Comparison of ENCODE assay signal across 8 cellular contexts in the genomic region with DNA sequence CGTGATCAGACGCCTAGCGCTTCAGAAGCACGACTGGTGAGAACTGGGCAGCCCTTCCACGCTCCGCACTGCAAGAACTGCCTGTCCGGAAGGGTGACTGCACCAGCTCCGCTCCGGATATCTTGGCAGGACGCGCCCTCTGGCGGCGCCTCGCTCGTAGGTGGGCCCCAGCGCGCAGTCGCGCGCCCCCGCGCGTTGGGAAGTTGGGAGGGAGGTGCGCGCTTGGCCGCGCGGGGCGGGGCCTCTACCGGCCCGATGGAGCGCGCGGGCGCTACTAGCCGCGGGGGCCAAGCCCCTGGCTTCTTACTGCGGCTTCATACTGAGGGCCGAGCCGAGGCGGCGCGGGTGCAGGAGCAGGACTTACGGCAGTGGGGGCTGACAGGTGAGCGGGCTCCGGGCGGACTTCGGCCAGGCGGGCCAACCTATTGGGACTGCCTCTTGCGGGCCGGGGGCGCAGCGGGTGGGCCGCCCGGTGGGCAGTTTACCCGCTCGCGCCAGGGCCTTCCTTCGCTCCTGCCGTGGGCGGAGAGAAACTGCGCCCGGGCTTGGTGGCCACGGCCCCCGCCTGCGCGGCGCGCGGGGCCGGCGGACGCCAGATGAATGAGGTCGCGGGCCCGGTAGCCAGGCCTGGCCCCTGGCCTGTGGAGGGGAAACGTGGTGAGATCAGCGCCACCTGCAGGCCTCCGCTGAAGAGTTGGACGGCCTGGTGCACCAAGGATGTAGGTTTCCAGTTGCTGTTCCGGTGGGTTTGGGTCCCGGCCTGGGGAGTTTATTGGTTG. TPM values are rescaled to one million over a fixed set of nuclear protein-coding genes. Genes with fewer than 3 reads are reported as not detected.
DNase-seq lines count a peak whose midpoint lies in the region; ATAC-seq and TF ChIP-seq lines count a peak whose summit lies in the region.

A gene (plus strand): TSS at position 236 of the 779 bp plus-strand sequence. CDS start 20 bp downstream, at position 256.

- H3K9me2 ChIP-seq in GM23248 (ENCODE audit: insufficient read depth), result no peaks in the 10 kb centered on the region

- H3F3A ChIP-seq in GM23248 (ENCODE audit: insufficient read depth), result peaks cover 12% of the 10 kb centered on the region; the same call in 1 of the 2 replicates

- POLR2A ChIA-PET in naive thymus-derived CD8-positive, alpha-beta T cell (lab: Charles Lee), result interaction anchor here (1.2 to 3.1 kb wide), 5 partner anchors 18 to 158 kb away, joined by 3 to 28 read pairs (median 7); a partner anchor contains a TSS

- H4K20me1 ChIP-seq in GM23248 (ENCODE audit: insufficient read depth) (no peaks in the 10 kb centered on the region), fibroblast of lung (ENCODE audit: control insufficient read depth, extremely low read depth, insufficient read depth, low read length) (no peaks in the 10 kb centered on the region)

- peak within 1 kb of the TSS; percentile 89 for H3K27ac ChIP-seq in GM23248
- peak within 1 kb of the TSS; percentile 92 for H3K27ac ChIP-seq in fibroblast of lung (ENCODE audit: insufficient read depth, low read length)

- no peaks in the 10 kb centered on the region for H3K27me3 Mint-ChIP-seq in activated T-helper 1 cell treated with anti-CD3 and anti-CD28 coated beads, Interleukin-12 subunit alpha, Interleukin-12 subunit beta, Interleukin-2, Interleukin-4 antibody, amounts not matched to agents 30 ng/mL and 10 ng/mL and 1 ng/mL, durations not matched to agents 14 hours and 24 hours and 36 hours (ENCODE audit: insufficient read depth)
- peaks cover 0 to 5% (median 3%) of the 10 kb centered on the region in 5 donors for H3K27me3 Mint-ChIP-seq in naive thymus-derived CD8-positive, alpha-beta T cell

- H3K9me3 ChIP-seq in GM23248 (ENCODE audit: low read depth) (no peaks in the 10 kb centered on the region), fibroblast of lung (ENCODE audit: control insufficient read depth, insufficient read depth, low read depth, low read length) (no peaks in the 10 kb centered on the region)

- peak within 1 kb of the TSS; percentile 100 for H3K4me2 ChIP-seq in GM23248 (ENCODE audit: unreplicated experiment)
- peak within 1 kb of the TSS; percentile 94 for H3K4me2 ChIP-seq in fibroblast of lung (ENCODE audit: extremely low read depth, insufficient read depth, low read length)

- peaks cover 44% of the 10 kb centered on the region for H3K4me1 Mint-ChIP-seq in activated T-helper 1 cell treated with anti-CD3 and anti-CD28 coated beads, Interleukin-12 subunit alpha, Interleukin-12 subunit beta, Interleukin-2, Interleukin-4 antibody, amounts not matched to agents 30 ng/mL and 10 ng/mL and 1 ng/mL, durations not matched to agents 14 hours and 24 hours and 36 hours (ENCODE audit: low read depth)
- peaks cover 21 to 44% (median 38%) of the 10 kb centered on the region in 4 donors for H3K4me1 Mint-ChIP-seq in naive thymus-derived CD8-positive, alpha-beta T cell

- peak; percentile 71 to 84 for TF ChIP-seq CTCF in fibroblast of lung (conservative IDR thresholded peaks at IDR 0.05 in 1 of 2, IDR thresholded peaks at IDR 0.05 in 1 of 2; ENCODE audit: low read depth in 1 of 2, low read length in 2 of 2)

- DNase-seq in Daoy (ENCODE audit: low read depth), result peak; percentile 97
- DNase-seq in GM23248, result peak; percentile 98
- DNase-seq in Kasumi-1 (lab: John Stamatoyannopoulos, UW), result peak; percentile 93 to 94
- DNase-seq in RKO (ENCODE audit: low spot score), result peak; percentile 97
- DNase-seq in activated T-helper 1 cell treated with anti-CD3 and anti-CD28 coated beads, Interleukin-12 subunit alpha, Interleukin-12 subunit beta, Interleukin-2, Interleukin-4 antibody, amounts not matched to agents 30 ng/mL and 10 ng/mL and 1 ng/mL, durations not matched to agents 14 hours and 24 hours and 36 hours (ENCODE audit: low spot score), result peak; percentile 92
- peak; percentile 95 to 96 for DNase-seq in fibroblast of lung (ENCODE audit: low read depth in 2 of 2)
- peak; percentile 87 to 95 (median 93) for DNase-seq in naive thymus-derived CD8-positive, alpha-beta T cell
- DNase-seq in stimulated activated naive CD4-positive, alpha-beta T cell (lab: John Stamatoyannopoulos, UW), result peak; percentile 81 to 92 (median 86)

- peaks cover 12% of the 10 kb centered on the region for H3K4me1 ChIP-seq in GM23248 (ENCODE audit: insufficient read depth)
- peaks cover 5% of the 10 kb centered on the region for H3K4me1 ChIP-seq in fibroblast of lung (ENCODE audit: control insufficient read depth, extremely low read depth, insufficient read depth, low read length)

- H3K9me3 Mint-ChIP-seq in activated T-helper 1 cell treated with anti-CD3 and anti-CD28 coated beads, Interleukin-12 subunit alpha, Interleukin-12 subunit beta, Interleukin-2, Interleukin-4 antibody, amounts not matched to agents 30 ng/mL and 10 ng/mL and 1 ng/mL, durations not matched to agents 14 hours and 24 hours and 36 hours, result no peaks in the 10 kb centered on the region
- H3K9me3 Mint-ChIP-seq in naive thymus-derived CD8-positive, alpha-beta T cell, result no peaks in the 10 kb centered on the region

- in situ Hi-C loops in GM23248 (cut with MboI), result no loop called here

- peak within 1 kb of the TSS; percentile 95 for H3K4me3 Mint-ChIP-seq in activated T-helper 1 cell treated with anti-CD3 and anti-CD28 coated beads, Interleukin-12 subunit alpha, Interleukin-12 subunit beta, Interleukin-2, Interleukin-4 antibody, amounts not matched to agents 30 ng/mL and 10 ng/mL and 1 ng/mL, durations not matched to agents 14 hours and 24 hours and 36 hours
- H3K4me3 Mint-ChIP-seq in naive thymus-derived CD8-positive, alpha-beta T cell, result peak within 1 kb of the TSS; percentile 91 to 99 (median 95)

- H3K9ac ChIP-seq in GM23248 (peak within 1 kb of the TSS; percentile 97), fibroblast of lung (ENCODE audit: insufficient read depth, low read length) (peak within 1 kb of the TSS; percentile 89)

- H3K79me2 ChIP-seq in GM23248 (ENCODE audit: insufficient read depth), result peaks cover 44% of the 10 kb centered on the region
- peaks cover 40% of the 10 kb centered on the region for H3K79me2 ChIP-seq in fibroblast of lung (ENCODE audit: control insufficient read depth, insufficient read depth, low read length)

- H2AFZ ChIP-seq in GM23248 (peak within 1 kb of the TSS; percentile 96), fibroblast of lung (ENCODE audit: low read length) (peak within 1 kb of the TSS; percentile 91)

- ATAC-seq in naive thymus-derived CD8-positive, alpha-beta T cell, result peak; percentile 88 to 90

- H3K36me3 Mint-ChIP-seq in activated T-helper 1 cell treated with anti-CD3 and anti-CD28 coated beads, Interleukin-12 subunit alpha, Interleukin-12 subunit beta, Interleukin-2, Interleukin-4 antibody, amounts not matched to agents 30 ng/mL and 10 ng/mL and 1 ng/mL, durations not matched to agents 14 hours and 24 hours and 36 hours (ENCODE audit: low read depth), result peaks cover 12% of the 10 kb centered on the region
- H3K36me3 Mint-ChIP-seq in naive thymus-derived CD8-positive, alpha-beta T cell, result no peaks in the 10 kb centered on the region

- 1% methylated on average over 34 to 76 of the region's 82 CpGs for WGBS in GM23248 (ENCODE audit: low coverage in 1 of 2, low lambda C conversion rate in 2 of 2, missing lambda C conversion rate in 2 of 2), 2 experiments

- H3K27me3 ChIP-seq in GM23248 (replicated peaks; ENCODE audit: insufficient read depth) (no peaks in the 10 kb centered on the region), fibroblast of lung (ENCODE audit: control insufficient read depth, insufficient read depth, low read length) (no peaks in the 10 kb centered on the region)

- peak within 1 kb of the TSS; percentile 94 for H3K27ac Mint-ChIP-seq in activated T-helper 1 cell treated with anti-CD3 and anti-CD28 coated beads, Interleukin-12 subunit alpha, Interleukin-12 subunit beta, Interleukin-2, Interleukin-4 antibody, amounts not matched to agents 30 ng/mL and 10 ng/mL and 1 ng/mL, durations not matched to agents 14 hours and 24 hours and 36 hours
- H3K27ac Mint-ChIP-seq in naive thymus-derived CD8-positive, alpha-beta T cell, result peak within 1 kb of the TSS; percentile 61 to 95 (median 86)

- H3K4me3 ChIP-seq in GM23248 (peak within 1 kb of the TSS; percentile 99), fibroblast of lung (replicated peaks in 1 of 4; ENCODE audit: control extremely low read depth in 1 of 4, insufficient read depth in 1 of 4, low read depth in 3 of 4, low read length in 4 of 4) (peak within 1 kb of the TSS; percentile 73 to 95 (median 90))

- H3K36me3 ChIP-seq in GM23248 (ENCODE audit: low read depth) (no peaks in the 10 kb centered on the region), fibroblast of lung (ENCODE audit: control insufficient read depth, insufficient read depth, low read length) (no peaks in the 10 kb centered on the region)

- intact Hi-C loops in activated T-helper 1 cell treated with anti-CD3 and anti-CD28 coated beads, Interleukin-12 subunit alpha, Interleukin-12 subunit beta, Interleukin-2, Interleukin-4 antibody, amounts not matched to agents 30 ng/mL and 10 ng/mL and 1 ng/mL, durations not matched to agents 14 hours and 24 hours and 36 hours (cut with micrococcal nuclease), result loop anchor here (1.0 to 10.0 kb wide), 4 partner anchors 70 to 1092 kb away; a partner anchor contains a TSS

RNA-seq across cellular contexts. Expression of the gene that starts here (rescaled TPM):
- 45.5 and 51.5 TPM in 2 replicates for total RNA-seq in Daoy (2014; rRNA removed; shearing (Covaris generic))
- 34.7 and 40.5 TPM in 2 replicates for total RNA-seq in GM23248 (2014; rRNA removed; shearing (Covaris generic))
- polyA plus RNA-seq in GM23248 (2016; fragmentation: Nextera tagmentation; extraction: Ambion mirVana), result 39.3 and 39.8 TPM in 2 replicates
- 67.6 and 75.1 TPM in 2 replicates for total RNA-seq in activated T-helper 1 cell treated with anti-CD3 and anti-CD28 coated beads, Interleukin-12 subunit alpha, Interleukin-12 subunit beta, Interleukin-2, Interleukin-4 antibody, amounts not matched to agents 30 ng/mL and 10 ng/mL and 1 ng/mL, durations not matched to agents 14 hours and 24 hours and 36 hours
- total RNA-seq in fibroblast of lung, result 36.0 and 44.2 TPM in 2 replicates
- polyA plus RNA-seq in fibroblast of lung, result 34.4 and 35.5 TPM in 2 replicates
- polyA plus RNA-seq in fibroblast of lung (2012), result 26.7 and 28.8 TPM in 2 replicates
- 3.7 and 6.4 TPM in 2 replicates for polyA minus RNA-seq in fibroblast of lung (ENCODE audit: low replicate concordance)
- total RNA-seq in naive thymus-derived CD8-positive, alpha-beta T cell, result 10 to 100 TPM; 36.3 to 38.5 TPM
- polyA plus RNA-seq in naive thymus-derived CD8-positive, alpha-beta T cell, result 10 to 100 TPM; 17.6 to 25.5 (median 21.9) TPM

Comparison
In these comparisons a context has a peak if more than half of its experiments do, and no peak if none do; other contexts are left out.
1. Peak in every context shown above with its lines: DNase-seq, ATAC-seq, H3K4me3 ChIP-seq and H3K27ac ChIP-seq.